In genomic region chr6:72728706-72729343, GRCh38 we compare ENCODE assay signal across 39 cellular contexts.
"Had no signal": no experiment of that assay in that cellular context is flagged by ENCODE, and none has a peak within 500 bp of the region (broad histone marks: within the 10 kb centered on the region; RNA-seq: fewer than 3 reads in every experiment).

No MANE protein-coding gene starts in this region.

- H3K4me3 Mint-ChIP-seq: activated naive CD4-positive, alpha-beta T cell treated with anti-CD3 and anti-CD28 coated beads for 36 hours; activated naive CD4-positive, alpha-beta T cell treated with anti-CD3 and anti-CD28 coated beads, Interleukin-2, amount 10 ng/mL, durations not matched to agents 7 days and 5 days; activated naive CD4-positive, alpha-beta T cell treated with anti-CD3 and anti-CD28 coated beads, Interleukin-2, amount 50 U/mL, for 24 hours; activated naive CD8-positive, alpha-beta T cell; activated naive CD8-positive, alpha-beta T cell treated with anti-CD3 and anti-CD28 coated beads, Interleukin-2, amount 10 ng/mL, durations not matched to agents 7 days and 5 days; activated naive CD8-positive, alpha-beta T cell treated with anti-CD3 and anti-CD28 coated beads, Interleukin-2, amount 50 U/mL, for 24 hours; activated T-cell treated with anti-CD3 and anti-CD28 coated beads, Interleukin-2, amount 50 U/mL, for 24 hours; activated T-cell treated with anti-CD3 and anti-CD28 coated beads, Interleukin-2, amount 50 U/mL, for 4 hours; activated T-cell treated with anti-CD3 and anti-CD28 coated beads, Interleukin-2, amount 50 U/mL, for 72 hours; activated T-helper 1 cell treated with anti-CD3 and anti-CD28 coated beads, Interleukin-12 subunit alpha, Interleukin-12 subunit beta, Interleukin-2, Interleukin-4 antibody, amounts not matched to agents 30 ng/mL and 10 ng/mL and 1 ng/mL, durations not matched to agents 14 hours and 24 hours and 36 hours; activated T-helper 17 cell treated with anti-CD3 and anti-CD28 coated beads, Interleukin-2, amount 50 U/mL, for 72 hours; brain; central memory CD8-positive, alpha-beta T cell had no signal

- H3K4me3 ChIP-seq: adrenal gland, ascending aorta, body of pancreas, breast epithelium, cardiac muscle cell had no signal

- H3K36me3 ChIP-seq: adrenal gland, ascending aorta, brain microvascular endothelial cell, breast epithelium, cardiac muscle cell had no signal

- FAIRE-seq: astrocyte, bronchial epithelial cell, colon had no signal

- H3K27ac ChIP-seq: adrenal gland, ascending aorta, body of pancreas, brain microvascular endothelial cell, breast epithelium, cardiac muscle cell had no signal

- H3K36me3 Mint-ChIP-seq: activated naive CD4-positive, alpha-beta T cell treated with anti-CD3 and anti-CD28 coated beads, Interleukin-2, amount 10 ng/mL, durations not matched to agents 7 days and 5 days; activated naive CD4-positive, alpha-beta T cell treated with anti-CD3 and anti-CD28 coated beads, Interleukin-2, amount 50 U/mL, for 72 hours; brain had no signal

- ATAC-seq: activated naive CD4-positive, alpha-beta T cell treated with anti-CD3 and anti-CD28 coated beads, Interleukin-2, amount 50 U/mL, for 72 hours; activated naive CD8-positive, alpha-beta T cell treated with anti-CD3 and anti-CD28 coated beads, Interleukin-2, amount 50 U/mL, for 24 hours; activated T-cell treated with anti-CD3 and anti-CD28 coated beads, Interleukin-2, amount 50 U/mL, for 4 hours; activated T-cell treated with anti-CD3 and anti-CD28 coated beads, Interleukin-2, amount 50 U/mL, for 72 hours; activated T-helper 17 cell treated with anti-CD3 and anti-CD28 coated beads, Interleukin-2, amount 50 U/mL, for 72 hours; body of pancreas had no signal

- H3K9me3 Mint-ChIP-seq: activated naive CD4-positive, alpha-beta T cell treated with anti-CD3 and anti-CD28 coated beads, Interleukin-2, amount 10 ng/mL, durations not matched to agents 7 days and 5 days; activated naive CD4-positive, alpha-beta T cell treated with anti-CD3 and anti-CD28 coated beads, Interleukin-2, amount 50 U/mL, for 24 hours; activated T-cell treated with anti-CD3 and anti-CD28 coated beads, Interleukin-2, amount 50 U/mL, for 24 hours; activated T-cell treated with anti-CD3 and anti-CD28 coated beads, Interleukin-2, amount 50 U/mL, for 4 hours; activated T-cell treated with anti-CD3 and anti-CD28 coated beads, Interleukin-2, amount 50 U/mL, for 72 hours; activated T-helper 1 cell treated with anti-CD3 and anti-CD28 coated beads, Interleukin-12 subunit alpha, Interleukin-12 subunit beta, Interleukin-2, Interleukin-4 antibody, amounts not matched to agents 30 ng/mL and 10 ng/mL and 1 ng/mL, durations not matched to agents 14 hours and 24 hours and 36 hours; activated T-helper 17 cell treated with anti-CD3 and anti-CD28 coated beads, Interleukin-2, amount 50 U/mL, for 72 hours; activated T-helper 2 cell treated with anti-CD3 and anti-CD28 coated beads, Interferon-gamma antibody, Interleukin-2, Interleukin-4, amounts not matched to agents 10 μg/mL and 5 μg/mL and 100 μg/mL, durations not matched to agents 14 hours and 24 hours and 36 hours; brain; central memory CD8-positive, alpha-beta T cell had no signal

- H3K4me1 Mint-ChIP-seq: activated naive CD4-positive, alpha-beta T cell treated with anti-CD3 and anti-CD28 coated beads, Interleukin-2, amount 10 ng/mL, durations not matched to agents 7 days and 5 days; activated naive CD4-positive, alpha-beta T cell treated with anti-CD3 and anti-CD28 coated beads, Interleukin-2, amount 50 U/mL, for 24 hours; activated naive CD8-positive, alpha-beta T cell treated with anti-CD3 and anti-CD28 coated beads, Interleukin-2, amount 10 ng/mL, durations not matched to agents 7 days and 5 days; activated T-helper 17 cell treated with anti-CD3 and anti-CD28 coated beads, Interleukin-2, amount 50 U/mL, for 72 hours; central memory CD8-positive, alpha-beta T cell had no signal

- H3K27ac Mint-ChIP-seq: activated naive CD4-positive, alpha-beta T cell treated with anti-CD3 and anti-CD28 coated beads for 36 hours; activated naive CD4-positive, alpha-beta T cell treated with anti-CD3 and anti-CD28 coated beads, Interleukin-2, amount 10 ng/mL, durations not matched to agents 7 days and 5 days; activated naive CD4-positive, alpha-beta T cell treated with anti-CD3 and anti-CD28 coated beads, Interleukin-2, amount 50 U/mL, for 24 hours; activated naive CD4-positive, alpha-beta T cell treated with anti-CD3 and anti-CD28 coated beads, Interleukin-2, amount 50 U/mL, for 72 hours; activated naive CD8-positive, alpha-beta T cell; activated naive CD8-positive, alpha-beta T cell treated with anti-CD3 and anti-CD28 coated beads, Interleukin-2, amount 10 ng/mL, durations not matched to agents 7 days and 5 days; activated naive CD8-positive, alpha-beta T cell treated with anti-CD3 and anti-CD28 coated beads, Interleukin-2, amount 50 U/mL, for 24 hours; activated T-cell treated with anti-CD3 and anti-CD28 coated beads, Interleukin-2, amount 50 U/mL, for 24 hours; activated T-cell treated with anti-CD3 and anti-CD28 coated beads, Interleukin-2, amount 50 U/mL, for 72 hours; activated T-helper 1 cell treated with anti-CD3 and anti-CD28 coated beads, Interleukin-12 subunit alpha, Interleukin-12 subunit beta, Interleukin-2, Interleukin-4 antibody, amounts not matched to agents 30 ng/mL and 10 ng/mL and 1 ng/mL, durations not matched to agents 14 hours and 24 hours and 36 hours; activated T-helper 17 cell treated with anti-CD3 and anti-CD28 coated beads, Interleukin-2, amount 50 U/mL, for 72 hours; activated T-helper 2 cell treated with anti-CD3 and anti-CD28 coated beads, Interferon-gamma antibody, Interleukin-2, Interleukin-4, amounts not matched to agents 10 μg/mL and 5 μg/mL and 100 μg/mL, durations not matched to agents 14 hours and 24 hours and 36 hours; brain had no signal

- H3K27me3 Mint-ChIP-seq: activated naive CD4-positive, alpha-beta T cell treated with anti-CD3 and anti-CD28 coated beads, Interleukin-2, amount 10 ng/mL, durations not matched to agents 7 days and 5 days; activated naive CD4-positive, alpha-beta T cell treated with anti-CD3 and anti-CD28 coated beads, Interleukin-2, amount 50 U/mL, for 24 hours; activated naive CD8-positive, alpha-beta T cell; activated naive CD8-positive, alpha-beta T cell treated with anti-CD3 and anti-CD28 coated beads, Interleukin-2, amount 10 ng/mL, durations not matched to agents 7 days and 5 days; activated naive CD8-positive, alpha-beta T cell treated with anti-CD3 and anti-CD28 coated beads, Interleukin-2, amount 50 U/mL, for 24 hours; activated T-cell treated with anti-CD3 and anti-CD28 coated beads, Interleukin-2, amount 50 U/mL, for 24 hours; activated T-helper 17 cell treated with anti-CD3 and anti-CD28 coated beads, Interleukin-2, amount 50 U/mL, for 72 hours; brain; central memory CD8-positive, alpha-beta T cell had no signal

- H3K27me3 ChIP-seq: adrenal gland, ascending aorta, body of pancreas, brain microvascular endothelial cell, breast epithelium, cardiac muscle cell had no signal

- H3K4me1 ChIP-seq: adrenal gland, ascending aorta, body of pancreas, breast epithelium had no signal

- H3K9me3 ChIP-seq: adrenal gland, ascending aorta, body of pancreas, breast epithelium had no signal

- DNase-seq: activated effector memory CD4-positive, alpha-beta T cell treated with anti-CD3 and anti-CD28 coated beads, Interleukin-2, amount 50 U/mL, for 16 hours; activated effector memory CD4-positive, alpha-beta T cell treated with Interleukin-2 at 50 U/mL for 16 hours; activated gamma-delta T cell; activated gamma-delta T cell treated with Interleukin-2 at 50 U/mL for 16 hours; activated naive CD4-positive, alpha-beta T cell; activated naive CD4-positive, alpha-beta T cell treated with anti-CD3 and anti-CD28 coated beads for 36 hours; activated naive CD4-positive, alpha-beta T cell treated with anti-CD3 and anti-CD28 coated beads, Interleukin-2, amount 10 ng/mL, durations not matched to agents 7 days and 5 days; activated naive CD4-positive, alpha-beta T cell treated with anti-CD3 and anti-CD28 coated beads, Interleukin-2, amount 50 U/mL, for 16 hours; activated naive CD4-positive, alpha-beta T cell treated with Interleukin-2 at 50 U/mL for 16 hours; activated naive CD8-positive, alpha-beta T cell treated with anti-CD3 and anti-CD28 coated beads, Interleukin-2, amount 10 ng/mL, durations not matched to agents 7 days and 5 days; activated naive CD8-positive, alpha-beta T cell treated with anti-CD3 and anti-CD28 coated beads, Interleukin-2, amount 50 U/mL, for 24 hours; activated T-cell treated with anti-CD3 and anti-CD28 coated beads, Interleukin-2, amount 50 U/mL, for 24 hours; activated T-cell treated with anti-CD3 and anti-CD28 coated beads, Interleukin-2, amount 50 U/mL, for 4 hours; activated T-cell treated with anti-CD3 and anti-CD28 coated beads, Interleukin-2, amount 50 U/mL, for 48 hours; activated T-cell treated with anti-CD3 and anti-CD28 coated beads, Interleukin-2, amount 50 U/mL, for 72 hours; adrenal gland; amniotic stem cell; amygdala; anterior cingulate cortex; aorta; body of pancreas; brain microvascular endothelial cell; caudate nucleus; central memory CD4-positive, alpha-beta T cell; cerebellar nuclear complex had no signal
